25 cellular contexts compared by ENCODE assay signal in genomic region chrX:45683914-45684313, GRCh38.
"Had no signal": no experiment of that assay in that cellular context is flagged by ENCODE, and none has a peak within 500 bp of the region (broad histone marks: within the 10 kb centered on the region; RNA-seq: fewer than 3 reads in every experiment).

No MANE protein-coding gene starts in this region.

- H3K4me2 ChIP-seq: hepatocyte had no signal

- H3K4me1 ChIP-seq: colonic mucosa, esophagus squamous epithelium, foreskin keratinocyte, gastroesophageal sphincter, heart left ventricle, left lung, lower lobe of right lung had no signal

- H3K36me3 ChIP-seq: colonic mucosa, esophagus squamous epithelium, gastroesophageal sphincter, heart left ventricle, left lung, lower lobe of right lung had no signal

- H3K9me3 Mint-ChIP-seq: dendritic cell treated with granulocyte-macrophage colony-stimulating factor and Interleukin-4, amounts not matched to agents 40 ng/mL and 50 ng/mL, for 4 days had no signal

- H3K36me3 Mint-ChIP-seq: immature natural killer cell, mesothelial cell of epicardium, naive B cell had no signal

- H3K4me3 ChIP-seq: colonic mucosa, esophagus squamous epithelium, gastroesophageal sphincter, heart left ventricle, hepatocyte, left lung, lower lobe of right lung, mucosa of descending colon had no signal

- H3K4me1 Mint-ChIP-seq: immature natural killer cell, mesothelial cell of epicardium, naive B cell had no signal

- FAIRE-seq: endothelial cell of umbilical vein, frontal cortex had no signal

- H3K9me3 ChIP-seq: colonic mucosa, esophagus squamous epithelium, gastroesophageal sphincter, heart left ventricle, left lung, lower lobe of right lung, mucosa of descending colon had no signal

- DNase-seq: colonic mucosa; cortex of kidney; effector CD8-positive, alpha-beta T cell; erythroblast; esophagus squamous epithelium; heart left ventricle; hypothalamus; immature natural killer cell; islet precursor cell; left cardiac atrium; left lung; left ventricle myocardium superior; lower lobe of right lung; mesenchymal stem cell; mucosa of descending colon; naive B cell had no signal

- ATAC-seq: esophagus mucosa, foreskin keratinocyte, gastroesophageal sphincter, heart left ventricle, left cardiac atrium, left lung, left ventricle myocardium superior, lower lobe of right lung, mucosa of descending colon had no signal

- H2AFZ ChIP-seq: hepatocyte had no signal

- H3K27ac Mint-ChIP-seq: dendritic cell treated with granulocyte-macrophage colony-stimulating factor and Interleukin-4, amounts not matched to agents 40 ng/mL and 50 ng/mL, for 4 days; immature natural killer cell; mesothelial cell of epicardium; naive B cell had no signal

- H3K4me3 Mint-ChIP-seq: dendritic cell treated with granulocyte-macrophage colony-stimulating factor and Interleukin-4, amounts not matched to agents 40 ng/mL and 50 ng/mL, for 4 days; immature natural killer cell; mesothelial cell of epicardium; naive B cell had no signal

- H3K27me3 ChIP-seq: colonic mucosa, esophagus squamous epithelium, foreskin keratinocyte, gastroesophageal sphincter, hepatocyte had no signal

- H3K27ac ChIP-seq: colonic mucosa, epithelial cell of prostate, esophagus squamous epithelium, foreskin keratinocyte, gastroesophageal sphincter, heart left ventricle, hepatocyte, left lung, lower lobe of right lung had no signal

- H3K27me3 Mint-ChIP-seq: dendritic cell treated with granulocyte-macrophage colony-stimulating factor and Interleukin-4, amounts not matched to agents 40 ng/mL and 50 ng/mL, for 4 days had no signal

- H3K79me2 ChIP-seq: hepatocyte had no signal
